29 cellular contexts compared by ENCODE assay signal in the genomic region with DNA sequence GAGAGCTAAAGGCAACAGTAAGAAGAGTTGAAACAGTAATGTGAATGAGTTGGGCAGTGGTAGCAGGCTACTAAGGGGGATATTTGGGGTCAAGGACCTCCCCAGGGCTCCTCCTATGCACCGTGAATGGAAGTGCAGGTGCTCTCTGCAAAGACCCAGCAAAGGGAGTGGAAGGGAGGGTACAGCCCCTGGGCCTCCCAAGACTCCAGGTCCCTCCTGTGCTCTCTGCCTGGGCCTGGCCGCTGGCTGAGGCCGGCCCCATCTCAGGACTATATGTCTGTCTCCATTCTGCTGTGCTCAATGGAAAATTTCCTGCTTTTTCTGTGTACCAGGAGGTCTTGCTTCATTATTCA.
"Had no signal": no experiment of that assay in that cellular context is flagged by ENCODE, and none has a peak within 500 bp of the region (broad histone marks: within the 10 kb centered on the region; RNA-seq: fewer than 3 reads in every experiment).

No MANE protein-coding gene starts in this region.

- H3K4me3 ChIP-seq: heart left ventricle, pancreas, prostate gland, skin epidermis, thoracic aorta, uterus had no signal

- H3K9me3 Mint-ChIP-seq: activated CD4-positive, alpha-beta memory T cell treated with anti-CD3 and anti-CD28 coated beads for 36 hours; activated CD4-positive, alpha-beta T cell treated with anti-CD3 and anti-CD28 coated beads, Interleukin-2, amount 10 ng/mL, durations not matched to agents 24 days and 14 days; activated T-cell treated with anti-CD3 and anti-CD28 coated beads, Interleukin-2, amount 50 U/mL, for 4 hours; activated T-helper 17 cell treated with anti-CD3 and anti-CD28 coated beads, Interleukin-2, amount 50 U/mL, for 72 hours; stimulated activated effector memory CD8-positive, alpha-beta T cell treated with anti-CD3 and anti-CD28 coated beads, Interleukin-12 subunit alpha, Interleukin-12 subunit beta, amount 100 ng/mL, for 72 hours; stimulated activated naive CD8-positive, alpha-beta T cell treated with anti-CD3 and anti-CD28 coated beads, Interleukin-15, Interleukin-2, amounts not matched to agents 100 ng/mL and 50 ng/mL, for 24 hours had no signal

- H3K27me3 ChIP-seq: pancreas, uterus had no signal

- H3K36me3 Mint-ChIP-seq: activated CD4-positive, alpha-beta memory T cell treated with anti-CD3 and anti-CD28 coated beads for 36 hours; naive thymus-derived CD4-positive, alpha-beta T cell; stimulated activated effector memory CD8-positive, alpha-beta T cell treated with anti-CD3 and anti-CD28 coated beads, Interleukin-12 subunit alpha, Interleukin-12 subunit beta, amount 100 ng/mL, for 72 hours had no signal

- H3K4me1 ChIP-seq: heart left ventricle, pancreas, prostate gland, uterus had no signal

- H3K4me1 Mint-ChIP-seq: activated CD4-positive, alpha-beta T cell treated with anti-CD3 and anti-CD28 coated beads, Interleukin-2, amount 10 ng/mL, durations not matched to agents 24 days and 14 days; activated T-helper 17 cell treated with anti-CD3 and anti-CD28 coated beads, Interleukin-2, amount 50 U/mL, for 72 hours; naive thymus-derived CD4-positive, alpha-beta T cell; stimulated activated effector memory CD8-positive, alpha-beta T cell treated with anti-CD3 and anti-CD28 coated beads, Interleukin-12 subunit alpha, Interleukin-12 subunit beta, amount 100 ng/mL, for 72 hours had no signal

- H3K36me3 ChIP-seq: heart left ventricle, pancreas, prostate gland, thoracic aorta, uterus had no signal

- ATAC-seq: activated T-helper 17 cell treated with anti-CD3 and anti-CD28 coated beads, Interleukin-2, amount 50 U/mL, for 72 hours; esophagus mucosa; heart left ventricle; left ventricle myocardium superior; naive thymus-derived CD4-positive, alpha-beta T cell; pancreas; sciatic nerve; stimulated activated effector memory CD8-positive, alpha-beta T cell treated with anti-CD3 and anti-CD28 coated beads, Interleukin-12 subunit alpha, Interleukin-12 subunit beta, amount 100 ng/mL, for 72 hours had no signal

- H3K9me3 ChIP-seq: heart left ventricle, pancreas, prostate gland, thoracic aorta, uterus had no signal

- FAIRE-seq: pancreas had no signal

- H3K27ac Mint-ChIP-seq: activated CD4-positive, alpha-beta memory T cell treated with anti-CD3 and anti-CD28 coated beads for 36 hours; activated CD4-positive, alpha-beta T cell treated with anti-CD3 and anti-CD28 coated beads, Interleukin-2, amount 10 ng/mL, durations not matched to agents 24 days and 14 days; activated T-helper 17 cell treated with anti-CD3 and anti-CD28 coated beads, Interleukin-2, amount 50 U/mL, for 72 hours; naive thymus-derived CD4-positive, alpha-beta T cell; stimulated activated effector memory CD8-positive, alpha-beta T cell treated with anti-CD3 and anti-CD28 coated beads, Interleukin-12 subunit alpha, Interleukin-12 subunit beta, amount 100 ng/mL, for 72 hours; stimulated activated naive CD8-positive, alpha-beta T cell treated with anti-CD3 and anti-CD28 coated beads, Interleukin-15, Interleukin-2, amounts not matched to agents 100 ng/mL and 50 ng/mL, for 24 hours had no signal

- DNase-seq: activated CD4-positive, alpha-beta memory T cell treated with anti-CD3 and anti-CD28 coated beads for 36 hours; activated CD4-positive, alpha-beta T cell treated with anti-CD3 and anti-CD28 coated beads, Interleukin-2, amount 10 ng/mL, durations not matched to agents 24 days and 14 days; activated CD4-positive, CD25-positive, alpha-beta regulatory T cell treated with anti-CD3 and anti-CD28 coated beads, Interleukin-2, amount 50 U/mL, for 72 hours; activated gamma-delta T cell treated with Interleukin-2 at 50 U/mL for 16 hours; activated naive CD4-positive, alpha-beta T cell treated with anti-CD3 and anti-CD28 coated beads, Interleukin-2, amount 50 U/mL, for 16 hours; activated T-cell treated with anti-CD3 and anti-CD28 coated beads, Interleukin-2, amount 50 U/mL, for 4 hours; amniotic stem cell; caudate nucleus; foreskin fibroblast; heart left ventricle; hypothalamus; islet precursor cell; left ventricle myocardium superior; midbrain; naive thymus-derived CD4-positive, alpha-beta T cell; pancreas; retina; stimulated activated CD4-positive, alpha-beta T cell treated with anti-CD3 and anti-CD28 coated beads, Interleukin-4, amount 100 ng/mL, for 24 hours; trophoblast cell; uterus had no signal

- H3K27ac ChIP-seq: heart left ventricle, pancreas, prostate gland, skin epidermis, thoracic aorta, uterus, VCaP had no signal

- H3K27me3 Mint-ChIP-seq: activated CD4-positive, alpha-beta memory T cell treated with anti-CD3 and anti-CD28 coated beads for 36 hours; activated CD4-positive, alpha-beta T cell treated with anti-CD3 and anti-CD28 coated beads, Interleukin-2, amount 10 ng/mL, durations not matched to agents 24 days and 14 days; stimulated activated naive CD8-positive, alpha-beta T cell treated with anti-CD3 and anti-CD28 coated beads, Interleukin-15, Interleukin-2, amounts not matched to agents 100 ng/mL and 50 ng/mL, for 24 hours had no signal

- H3K4me3 Mint-ChIP-seq: activated CD4-positive, alpha-beta memory T cell treated with anti-CD3 and anti-CD28 coated beads for 36 hours; activated CD4-positive, alpha-beta T cell treated with anti-CD3 and anti-CD28 coated beads, Interleukin-2, amount 10 ng/mL, durations not matched to agents 24 days and 14 days; activated T-cell treated with anti-CD3 and anti-CD28 coated beads, Interleukin-2, amount 50 U/mL, for 4 hours; activated T-helper 17 cell treated with anti-CD3 and anti-CD28 coated beads, Interleukin-2, amount 50 U/mL, for 72 hours; naive thymus-derived CD4-positive, alpha-beta T cell; stimulated activated effector memory CD8-positive, alpha-beta T cell treated with anti-CD3 and anti-CD28 coated beads, Interleukin-12 subunit alpha, Interleukin-12 subunit beta, amount 100 ng/mL, for 72 hours; stimulated activated naive CD8-positive, alpha-beta T cell treated with anti-CD3 and anti-CD28 coated beads, Interleukin-15, Interleukin-2, amounts not matched to agents 100 ng/mL and 50 ng/mL, for 24 hours had no signal
